21 cellular contexts compared by ENCODE assay signal in genomic region chrX:34972206-34972605, GRCh38. TPM values are rescaled to one million over a fixed set of nuclear protein-coding genes. Genes with fewer than 3 reads are reported as not detected.
A peak's percentile ranks its signal among the peaks of the same experiment; 100 is the strongest.
DNase-seq lines count a peak whose midpoint lies in the region; ATAC-seq and TF ChIP-seq lines count a peak whose summit lies in the region.
"Had no signal": no experiment of that assay in that cellular context is flagged by ENCODE, and none has a peak within 500 bp of the region (broad histone marks: within the 10 kb centered on the region; RNA-seq: fewer than 3 reads in every experiment).

No MANE protein-coding gene starts in this region.

- H3K9me3 Mint-ChIP-seq in T-helper 2 cell treated with Interferon-gamma antibody and Interleukin-4, amounts not matched to agents 5 μg/mL and 100 μg/mL, for 36 hours, result no peaks in the 10 kb centered on the region
- H3K9me3 Mint-ChIP-seq in immature natural killer cell (peaks cover 0 to 3% (median 0%) of the 10 kb centered on the region in 6 donors), chondrocyte (ENCODE audit: low read depth) (no peaks in the 10 kb centered on the region)

- H3K4me1 Mint-ChIP-seq in T-helper 2 cell treated with Interferon-gamma antibody and Interleukin-4, amounts not matched to agents 5 μg/mL and 100 μg/mL, for 36 hours (ENCODE audit: low read depth), result no peaks in the 10 kb centered on the region
- H3K4me1 Mint-ChIP-seq in immature natural killer cell, result no peaks in the 10 kb centered on the region
- H3K4me1 Mint-ChIP-seq in chondrocyte (ENCODE audit: low read depth), result no peaks in the 10 kb centered on the region
- H3K4me1 Mint-ChIP-seq: CD14-positive monocyte; CD4-positive, alpha-beta memory T cell; CD4-positive, CD25-positive, alpha-beta regulatory T cell; CD8-positive, alpha-beta memory T cell had no signal

- TF ChIP-seq CTCF in epithelial cell of esophagus (IDR thresholded peaks at IDR 0.05; ENCODE audit: insufficient read depth, low read depth, low read length, missing control alignments), result no peak
- TF ChIP-seq CTCF in chondrocyte (IDR thresholded peaks at IDR 0.05), result no peak

- DNase-seq in NCI-H460 (ENCODE audit: extremely low read depth, low read depth) (peak; percentile 16), dermis blood vessel endothelial cell (peak; percentile 1), epithelial cell of esophagus (ENCODE audit: low read depth) (peak; percentile 3), immature natural killer cell (no peak), chondrocyte (ENCODE audit: low spot score) (no peak)
- no peak for DNase-seq in T-helper 2 cell treated with Interferon-gamma antibody and Interleukin-4, amounts not matched to agents 5 μg/mL and 100 μg/mL, for 36 hours (ENCODE audit: low spot score)
- DNase-seq: 8988T; ACHN; BE2C; C1 segment of cervical spinal cord; CD4-positive, alpha-beta memory T cell; CD4-positive, CD25-positive, alpha-beta regulatory T cell; CD8-positive, alpha-beta memory T cell; COR-L47; DMS79 treated with DMSO at 0.1 percent for 48 hours; GF-D8 had no signal

- no peaks in the 10 kb centered on the region for H3K36me3 Mint-ChIP-seq in T-helper 2 cell treated with Interferon-gamma antibody and Interleukin-4, amounts not matched to agents 5 μg/mL and 100 μg/mL, for 36 hours (ENCODE audit: low read depth)
- H3K36me3 Mint-ChIP-seq in immature natural killer cell (no peaks in the 10 kb centered on the region), chondrocyte (ENCODE audit: low read depth) (no peaks in the 10 kb centered on the region)
- H3K36me3 Mint-ChIP-seq: CD14-positive monocyte; CD4-positive, alpha-beta memory T cell; CD4-positive, CD25-positive, alpha-beta regulatory T cell; CD8-positive, alpha-beta memory T cell had no signal

- H3K4me3 Mint-ChIP-seq in T-helper 2 cell treated with Interferon-gamma antibody and Interleukin-4, amounts not matched to agents 5 μg/mL and 100 μg/mL, for 36 hours, result no peak overlapping the region
- H3K4me3 Mint-ChIP-seq in immature natural killer cell (no peak overlapping the region), chondrocyte (ENCODE audit: unreplicated experiment) (no peak overlapping the region)
- H3K4me3 Mint-ChIP-seq: CD14-positive monocyte; CD4-positive, alpha-beta memory T cell; CD4-positive, CD25-positive, alpha-beta regulatory T cell; CD8-positive, alpha-beta memory T cell had no signal

- no peak for ATAC-seq in GM21381 (IDR thresholded peaks at IDR 0.05; ENCODE audit: unreplicated experiment)

- H3K4me3 ChIP-seq in epithelial cell of esophagus (ENCODE audit: low read length), result no peak overlapping the region
- H3K4me3 ChIP-seq: BLaER1 had no signal

- no peak overlapping the region for H3K27ac Mint-ChIP-seq in T-helper 2 cell treated with Interferon-gamma antibody and Interleukin-4, amounts not matched to agents 5 μg/mL and 100 μg/mL, for 36 hours
- H3K27ac Mint-ChIP-seq in immature natural killer cell (no peak overlapping the region), chondrocyte (ENCODE audit: unreplicated experiment) (no peak overlapping the region)
- H3K27ac Mint-ChIP-seq: CD14-positive monocyte; CD4-positive, alpha-beta memory T cell; CD4-positive, CD25-positive, alpha-beta regulatory T cell; CD8-positive, alpha-beta memory T cell had no signal

- H3K27me3 Mint-ChIP-seq in T-helper 2 cell treated with Interferon-gamma antibody and Interleukin-4, amounts not matched to agents 5 μg/mL and 100 μg/mL, for 36 hours (ENCODE audit: low read depth), result no peaks in the 10 kb centered on the region
- peaks cover 0 to 3% (median 2%) of the 10 kb centered on the region in 3 donors for H3K27me3 Mint-ChIP-seq in immature natural killer cell (ENCODE audit: low read depth in 3 of 3)
- peaks cover 15% of the 10 kb centered on the region for H3K27me3 Mint-ChIP-seq in chondrocyte (ENCODE audit: low read depth)
- H3K27me3 Mint-ChIP-seq: CD4-positive, alpha-beta memory T cell; CD4-positive, CD25-positive, alpha-beta regulatory T cell; CD8-positive, alpha-beta memory T cell had no signal

RNA-seq across cellular contexts. Expression of gene FAM47B, which starts 29.6 kb away (rescaled TPM):
- not detected in 2 replicates for total RNA-seq in NCI-H460 (2014; rRNA removed; shearing (Covaris generic))
- polyA plus RNA-seq in NCI-H460 (2014; cell fraction: nucleus; rRNA removed), result not detected in 2 replicates
- total RNA-seq in dermis blood vessel endothelial cell (not detected in 2 replicates), chondrocyte (not detected in 3 replicates)
- polyA plus RNA-seq in immature natural killer cell, result not detected
- total RNA-seq: A673; CD4-positive, alpha-beta memory T cell; CD4-positive, CD25-positive, alpha-beta regulatory T cell; CD8-positive, alpha-beta memory T cell had no signal
- polyA plus RNA-seq: AG04450; CD14-positive monocyte; CD4-positive, alpha-beta memory T cell; CD4-positive, CD25-positive, alpha-beta regulatory T cell; CD8-positive, alpha-beta memory T cell had no signal

Comparison
In these comparisons a context has a peak if more than half of its experiments do, and no peak if none do; other contexts are left out.
1. DNase-seq: peak in NCI-H460 (single experiment), dermis blood vessel endothelial cell (single experiment) and epithelial cell of esophagus (single experiment); none in T-helper 2 cell treated with Interferon-gamma antibody and Interleukin-4, amounts not matched to agents 5 μg/mL and 100 μg/mL, for 36 hours (single experiment), immature natural killer cell (0 of 3) and chondrocyte (single experiment).